Comparison of ENCODE assay signal across 1 cellular context in genomic region chr11:22625448-22626287, GRCh38.
A peak's percentile ranks its signal among the peaks of the same experiment; 100 is the strongest.
TF ChIP-seq lines count a peak whose summit lies in the region.

Gene FANCF, minus strand, starts transcription at chr11:22625823. Its CDS starts 13 bp downstream, at chr11:22625810.

TF ChIP-seq in K562, 482 proteins besides CTCF, POLR2A, EP300 and RAD21 (continued from another document and continues in another):
- peak; percentile 98 for TF ChIP-seq MYNN (IDR thresholded peaks at IDR 0.05)
- TF ChIP-seq MYNN (CRISPR knock-in tag; IDR thresholded peaks at IDR 0.05) = no peak
- TF ChIP-seq ZBTB33 (CRISPR knock-in tag; IDR thresholded peaks at IDR 0.05) = 0 out of 2 replicates have a peak, but pooled peaks have one; percentile 17
- TF ChIP-seq NFIC (IDR thresholded peaks at IDR 0.05) = no peak; the same call in 1 of the 2 replicates
- TF ChIP-seq KLF6 (CRISPR knock-in tag; IDR thresholded peaks at IDR 0.05; ENCODE audit: borderline replicate concordance) = peak; percentile 83; the same call in 1 of the 2 replicates
- peak; percentile 96 for TF ChIP-seq ASH1L (IDR thresholded peaks at IDR 0.05; ENCODE audit: borderline replicate concordance, low read depth, partially characterized antibody)
- TF ChIP-seq MXD1 (CRISPR knock-in tag; IDR thresholded peaks at IDR 0.05; ENCODE audit: borderline replicate concordance, poor library complexity, severe bottlenecking) = peak; percentile 61
- peak; percentile 100 for TF ChIP-seq PKNOX1 (IDR thresholded peaks at IDR 0.05)
- TF ChIP-seq TBL1XR1 (IDR thresholded peaks at IDR 0.05; ENCODE audit: low read length in 2 of 2) = peak in 1 of 2 experiments; percentile 21; a peak in 1 of 4 replicates
- 0 out of 2 replicates have a peak, but pooled peaks have one; percentile 43 for TF ChIP-seq ZNF197 (CRISPR knock-in tag; IDR thresholded peaks at IDR 0.05; ENCODE audit: low read depth)
- no peak for TF ChIP-seq FOXA1 (IDR thresholded peaks at IDR 0.05; ENCODE audit: borderline replicate concordance)
- TF ChIP-seq ZC3H11A (IDR thresholded peaks at IDR 0.05; ENCODE audit: low read depth, low read length) = no peak
- no peak for TF ChIP-seq FOXJ2 (tag; IDR thresholded peaks at IDR 0.05)
- TF ChIP-seq RBM25 (IDR thresholded peaks at IDR 0.05; ENCODE audit: low read depth, low read length, severe bottlenecking) = peak; percentile 98
- no peak for TF ChIP-seq ZNF3 (CRISPR knock-in tag; IDR thresholded peaks at IDR 0.05)
- TF ChIP-seq MLLT1 (IDR thresholded peaks at IDR 0.05) = peak in 1 of 2 experiments; percentile 83; a peak in 2 of 4 replicates
- TF ChIP-seq FOXM1 (IDR thresholded peaks at IDR 0.05; ENCODE audit: low read depth) = no peak; the same call in 1 of the 2 replicates
- TF ChIP-seq FOXM1 (CRISPR knock-in tag; IDR thresholded peaks at IDR 0.05; ENCODE audit: low read depth) = 0 out of 2 replicates have a peak, but pooled peaks have one; percentile 49
- TF ChIP-seq KDM5B (IDR thresholded peaks at IDR 0.05; ENCODE audit: insufficient replicate concordance, low read depth, low read length) = peak; percentile 57
- TF ChIP-seq POLR3A (IDR thresholded peaks at IDR 0.05; ENCODE audit: borderline replicate concordance, extremely low read depth, insufficient read depth, insufficient read length) = no peak
- 0 out of 2 replicates have a peak, but pooled peaks have one; percentile 71 for TF ChIP-seq HEY1 (CRISPR knock-in tag; IDR thresholded peaks at IDR 0.05; ENCODE audit: borderline replicate concordance)
- TF ChIP-seq ZBTB40 (IDR thresholded peaks at IDR 0.05) = peak; percentile 86
- no peak for TF ChIP-seq ZBTB40 (CRISPR knock-in tag; IDR thresholded peaks at IDR 0.05)
- peak; percentile 77 for TF ChIP-seq E2F8 (IDR thresholded peaks at IDR 0.05; ENCODE audit: low read depth, partially characterized antibody)
- TF ChIP-seq LARP7 (IDR thresholded peaks at IDR 0.05) = no peak
- no peak for TF ChIP-seq NFIX (CRISPR knock-in tag; IDR thresholded peaks at IDR 0.05; ENCODE audit: low read depth)
- TF ChIP-seq SRF (CRISPR knock-in tag; IDR thresholded peaks at IDR 0.05) = no peak
- TF ChIP-seq PHF20 (IDR thresholded peaks at IDR 0.05; ENCODE audit: partially characterized antibody) = peak; percentile 93
- TF ChIP-seq NBN (IDR thresholded peaks at IDR 0.05; ENCODE audit: low read depth) = 0 out of 2 replicates have a peak, but pooled peaks have one; percentile 21
- no peak for TF ChIP-seq ZNF583 (CRISPR knock-in tag; IDR thresholded peaks at IDR 0.05)
- TF ChIP-seq FOXK2 (conservative IDR thresholded peaks at IDR 0.05 in 1 of 2, IDR thresholded peaks at IDR 0.05 in 1 of 2; ENCODE audit: low read depth in 2 of 2) = peak in 1 of 2 experiments; percentile 42; a peak in 2 of 4 replicates
- TF ChIP-seq TSC22D4 (tag; IDR thresholded peaks at IDR 0.05) = no peak
- TF ChIP-seq RERE (CRISPR knock-in tag; IDR thresholded peaks at IDR 0.05; ENCODE audit: borderline replicate concordance) = no peak
- no peak for TF ChIP-seq ZNF282 (CRISPR knock-in tag; IDR thresholded peaks at IDR 0.05)
- TF ChIP-seq ZSCAN32 (CRISPR knock-in tag; IDR thresholded peaks at IDR 0.05) = no peak
